ENCODE assay signal across 17 cellular contexts in genomic region chr1:4447778-4448360, GRCh38.
DNase-seq lines count a peak whose midpoint lies in the region; ATAC-seq and TF ChIP-seq lines count a peak whose summit lies in the region.
"Had no signal": no experiment of that assay in that cellular context is flagged by ENCODE, and none has a peak within 500 bp of the region (broad histone marks: within the 10 kb centered on the region; RNA-seq: fewer than 3 reads in every experiment).

No MANE protein-coding gene starts in this region.

- H3K27me3 ChIP-seq in GM23338 (ENCODE audit: insufficient read depth) (no peaks in the 10 kb centered on the region), NT2/D1 (ENCODE audit: insufficient read depth, insufficient read length) (no peaks in the 10 kb centered on the region)

- no peaks in the 10 kb centered on the region for H4K20me1 ChIP-seq in GM23338 (replicated peaks; ENCODE audit: insufficient read depth)

- peaks cover 5% of the 10 kb centered on the region; the same call in 2 of the 3 replicates for H3K4me1 Mint-ChIP-seq in GM23338
- H3K4me1 Mint-ChIP-seq: CD14-positive monocyte had no signal

- no peak for TF ChIP-seq CTCF in GM23338 (conservative IDR thresholded peaks at IDR 0.05; ENCODE audit: low read depth in 2 of 2)
- TF ChIP-seq CTCF in RWPE1 (conservative IDR thresholded peaks at IDR 0.05; ENCODE audit: low read depth): no peak

- no peak overlapping the region for H3K4me3 Mint-ChIP-seq in GM23338
- H3K4me3 Mint-ChIP-seq: CD14-positive monocyte had no signal

- DNase-seq in GM23338 (ENCODE audit: low spot score) (no peak), NT2/D1 (ENCODE audit: low read depth, low spot score) (peak; percentile 50), islet precursor cell (peak; percentile 74), retina (peak; percentile 7), RWPE1 (ENCODE audit: low spot score) (no peak), GDM1 (lab: John Stamatoyannopoulos, UW) (no peak)
- DNase-seq: DMS53, NCI-H1092, NCI-H146, NCI-H2227 treated with DMSO at 0.1 percent for 48 hours, NCI-H524 had no signal

- CTCF ChIA-PET in RWPE1 (lab: Yijun Ruan, JAX): no interaction called here

- no peaks in the 10 kb centered on the region for H3K9me2 ChIP-seq in GM23338 (ENCODE audit: insufficient read depth)

- H3F3A ChIP-seq in GM23338 (replicated peaks; ENCODE audit: low read depth): no peaks in the 10 kb centered on the region

- no peaks in the 10 kb centered on the region for H3K9me3 ChIP-seq in NT2/D1 (ENCODE audit: insufficient read depth, low read length)

- H3K4me3 ChIP-seq in GM23338 (no peak overlapping the region), NT2/D1 (ENCODE audit: insufficient read length, low read depth) (no peak overlapping the region)
- H3K4me3 ChIP-seq: SK-N-MC had no signal

- H3K79me2 ChIP-seq in GM23338 (replicated peaks; ENCODE audit: insufficient read depth): no peaks in the 10 kb centered on the region

- peaks cover 95% of the 10 kb centered on the region for H3K9me3 Mint-ChIP-seq in GM23338

- H2AFZ ChIP-seq in GM23338: no peak overlapping the region

- H3K27ac ChIP-seq in GM23338 (ENCODE audit: low read depth) (no peak overlapping the region), RWPE1 (no peak overlapping the region)
- H3K27ac ChIP-seq: KMS-11, SK-N-MC had no signal

- peak overlapping the region; percentile 72 for H3K9ac ChIP-seq in NT2/D1 (ENCODE audit: insufficient read length, low read depth)
- H3K9ac ChIP-seq: KMS-11 had no signal

- peaks cover 6% of the 10 kb centered on the region for H3K27me3 Mint-ChIP-seq in GM23338 (ENCODE audit: insufficient read depth, low read depth, poor library complexity)

- peak; percentile 66 for ATAC-seq in GM23338
- no peak for ATAC-seq in HG02981 (IDR thresholded peaks at IDR 0.05; ENCODE audit: unreplicated experiment)
- ATAC-seq: Panc1, Right ventricle myocardium inferior had no signal

- POLR2A ChIA-PET in RWPE1 (lab: Yijun Ruan, JAX; ENCODE audit: low non-redundant PET): no interaction called here

- H3K4me1 ChIP-seq in GM23338 (ENCODE audit: insufficient read depth) (no peaks in the 10 kb centered on the region), NT2/D1 (ENCODE audit: insufficient read depth, insufficient read length) (peaks cover 18% of the 10 kb centered on the region)

- no peak overlapping the region for H3K4me2 ChIP-seq in GM23338
- H3K4me2 ChIP-seq: KMS-11 had no signal

- H3K36me3 Mint-ChIP-seq in GM23338 (ENCODE audit: low read depth): peaks cover 29% of the 10 kb centered on the region; the same call in 2 of the 3 replicates
- H3K36me3 Mint-ChIP-seq: CD14-positive monocyte had no signal

- no peak overlapping the region for H3K27ac Mint-ChIP-seq in GM23338
- H3K27ac Mint-ChIP-seq: CD14-positive monocyte had no signal

- no peaks in the 10 kb centered on the region; the same call in 1 of the 2 replicates for H3K36me3 ChIP-seq in GM23338 (ENCODE audit: insufficient read depth)
- no peaks in the 10 kb centered on the region for H3K36me3 ChIP-seq in NT2/D1 (ENCODE audit: insufficient read depth, insufficient read length, low read length)

TF ChIP-seq in GM23338, 12 proteins besides CTCF, POLR2A, EP300 and RAD21 (continues in another document):
- TF ChIP-seq STAT1 (IDR thresholded peaks at IDR 0.05; ENCODE audit: unreplicated experiment) (no peak), ZNF462 (CRISPR knock-in tag; IDR thresholded peaks at IDR 0.05) (no peak), POLR2AphosphoS5 (IDR thresholded peaks at IDR 0.05; ENCODE audit: low read depth) (no peak), JUNB (IDR thresholded peaks at IDR 0.05; ENCODE audit: unreplicated experiment) (no peak), EZH2phosphoT487 (IDR thresholded peaks at IDR 0.05; ENCODE audit: unreplicated experiment) (no peak), REST (IDR thresholded peaks at IDR 0.05; ENCODE audit: unreplicated experiment) (no peak), EZH2 (IDR thresholded peaks at IDR 0.05; ENCODE audit: low read depth, unreplicated experiment) (no peak), CREB1 (CRISPR knock-in tag; IDR thresholded peaks at IDR 0.05; ENCODE audit: low read depth) (no peak), ZNF331 (CRISPR knock-in tag; IDR thresholded peaks at IDR 0.05; ENCODE audit: low read depth) (no peak), NANOG (IDR thresholded peaks at IDR 0.05; ENCODE audit: borderline replicate concordance) (no peak)

Comparison
In these comparisons a context has a peak if more than half of its experiments do, and no peak if none do; other contexts are left out.
1. DNase-seq: peak in NT2/D1 (single experiment), islet precursor cell (single experiment) and retina (single experiment); none in GM23338 (single experiment), RWPE1 (single experiment) and GDM1 (single experiment).